ENCODE assay signal across 17 cellular contexts in the genomic region with DNA sequence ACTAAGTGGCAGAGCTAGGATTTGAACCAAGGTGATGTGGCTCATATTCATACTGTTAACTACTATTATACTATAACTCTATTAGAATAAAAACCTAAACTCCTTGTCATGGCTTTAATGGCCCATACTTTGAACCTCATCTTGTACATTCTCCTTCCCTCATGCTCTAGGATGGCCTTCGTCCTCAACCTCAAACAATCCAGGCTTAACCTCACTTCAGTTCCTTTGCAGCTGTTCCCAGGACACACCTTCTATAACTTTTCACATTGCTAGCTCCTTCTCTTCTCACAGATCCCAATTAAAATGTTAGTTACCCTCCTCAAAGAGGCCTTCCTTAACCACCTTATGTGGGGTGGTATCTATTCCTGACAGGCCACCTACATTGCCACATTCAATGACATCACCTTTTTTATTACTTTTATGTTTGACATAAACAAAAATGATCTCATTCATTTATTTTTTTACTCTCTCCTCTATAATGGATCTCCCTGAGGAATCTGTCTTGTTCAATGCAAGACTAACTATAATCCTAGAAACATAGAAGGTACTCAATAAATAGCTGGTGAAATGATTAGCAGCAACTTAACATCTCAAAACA. TPM values are rescaled to one million over a fixed set of nuclear protein-coding genes. Genes with fewer than 3 reads are reported as not detected.
DNase-seq lines count a peak whose midpoint lies in the region; ATAC-seq and TF ChIP-seq lines count a peak whose summit lies in the region.
"Had no signal": no experiment of that assay in that cellular context is flagged by ENCODE, and none has a peak within 500 bp of the region (broad histone marks: within the 10 kb centered on the region; RNA-seq: fewer than 3 reads in every experiment).

No MANE protein-coding gene starts in this region.

- H3K27ac ChIP-seq in caudate nucleus (ENCODE audit: low read depth, low read length): no peak overlapping the region

- no peak overlapping the region for H3K4me3 Mint-ChIP-seq in activated T-cell treated with anti-CD3 and anti-CD28 coated beads, Interleukin-2, amount 50 U/mL, for 72 hours
- H3K4me3 Mint-ChIP-seq in activated T-cell treated with anti-CD3 and anti-CD28 coated beads, Interleukin-2, amount 50 U/mL, for 24 hours: no peak overlapping the region
- H3K4me3 Mint-ChIP-seq in activated B cell treated with CpG ODN at 0.5 μM for 24 hours: no peak overlapping the region
- no peak overlapping the region for H3K4me3 Mint-ChIP-seq in naive thymus-derived CD8-positive, alpha-beta T cell
- H3K4me3 Mint-ChIP-seq: CD4-positive, alpha-beta T cell; H9 had no signal

- intact Hi-C loops in activated B cell treated with CpG ODN at 0.5 μM for 24 hours (cut with micrococcal nuclease): loop anchor here (5.0 kb wide), 2 partner anchors 243 to 1172 kb away; no protein-coding TSS in a partner anchor
- intact Hi-C loops in left colon (cut with DNase I, micrococcal nuclease): no loop called here

- peaks cover 11% of the 10 kb centered on the region for H3K36me3 ChIP-seq in BE2C

- H3K27ac Mint-ChIP-seq in activated T-cell treated with anti-CD3 and anti-CD28 coated beads, Interleukin-2, amount 50 U/mL, for 72 hours: peak overlapping the region; percentile 11
- no peak overlapping the region for H3K27ac Mint-ChIP-seq in activated T-cell treated with anti-CD3 and anti-CD28 coated beads, Interleukin-2, amount 50 U/mL, for 24 hours
- H3K27ac Mint-ChIP-seq in activated B cell treated with CpG ODN at 0.5 μM for 24 hours: peak overlapping the region; percentile 47
- peak overlapping the region in 6 of 10 donors; percentile 3 to 55 (median 24) for H3K27ac Mint-ChIP-seq in naive thymus-derived CD8-positive, alpha-beta T cell
- H3K27ac Mint-ChIP-seq: CD4-positive, alpha-beta T cell; H9 had no signal

- H3K4me1 Mint-ChIP-seq in activated T-cell treated with anti-CD3 and anti-CD28 coated beads, Interleukin-2, amount 50 U/mL, for 72 hours (ENCODE audit: low read depth): peaks cover 4% of the 10 kb centered on the region
- H3K4me1 Mint-ChIP-seq in activated T-cell treated with anti-CD3 and anti-CD28 coated beads, Interleukin-2, amount 50 U/mL, for 24 hours (ENCODE audit: low read depth): no peaks in the 10 kb centered on the region
- H3K4me1 Mint-ChIP-seq in activated B cell treated with CpG ODN at 0.5 μM for 24 hours: no peaks in the 10 kb centered on the region
- peaks cover 0 to 13% (median 4%) of the 10 kb centered on the region in 4 donors for H3K4me1 Mint-ChIP-seq in naive thymus-derived CD8-positive, alpha-beta T cell
- H3K4me1 Mint-ChIP-seq: H9 had no signal

- TF ChIP-seq CTCF in activated B cell treated with CpG ODN at 0.5 μM for 24 hours (IDR thresholded peaks at IDR 0.05): no peak
- no peak for TF ChIP-seq CTCF in BE2C (IDR thresholded peaks at IDR 0.05; ENCODE audit: low read depth, low read length)

- no peak overlapping the region for H3K4me3 ChIP-seq in BE2C (ENCODE audit: low read depth, low read length)

- no peak for DNase-seq in activated T-cell treated with anti-CD3 and anti-CD28 coated beads, Interleukin-2, amount 50 U/mL, for 72 hours
- DNase-seq in activated T-cell treated with anti-CD3 and anti-CD28 coated beads, Interleukin-2, amount 50 U/mL, for 24 hours: no peak
- no peak for DNase-seq in activated B cell treated with CpG ODN at 0.5 μM for 24 hours
- DNase-seq in left colon: no peak
- DNase-seq in naive thymus-derived CD8-positive, alpha-beta T cell: no peak
- no peak for DNase-seq in caudate nucleus (lab: John Stamatoyannopoulos, UW)
- DNase-seq in GF-D8 (lab: John Stamatoyannopoulos, UW): no peak
- no peak for DNase-seq in BE2C
- DNase-seq: ACHN; C1 segment of cervical spinal cord; Calu3; CD4-positive, alpha-beta T cell; DMS 273 treated with DMSO at 0.1 percent for 48 hours; DMS79 treated with DMSO at 0.1 percent for 48 hours; EL; GOT3; H9 had no signal

- H3K27me3 Mint-ChIP-seq in activated T-cell treated with anti-CD3 and anti-CD28 coated beads, Interleukin-2, amount 50 U/mL, for 72 hours (ENCODE audit: low read depth): no peaks in the 10 kb centered on the region
- no peaks in the 10 kb centered on the region for H3K27me3 Mint-ChIP-seq in activated T-cell treated with anti-CD3 and anti-CD28 coated beads, Interleukin-2, amount 50 U/mL, for 24 hours
- H3K27me3 Mint-ChIP-seq in activated B cell treated with CpG ODN at 0.5 μM for 24 hours: no peaks in the 10 kb centered on the region
- no peaks in the 10 kb centered on the region for H3K27me3 Mint-ChIP-seq in naive thymus-derived CD8-positive, alpha-beta T cell
- H3K27me3 Mint-ChIP-seq: CD4-positive, alpha-beta T cell had no signal

- ATAC-seq in activated T-cell treated with anti-CD3 and anti-CD28 coated beads, Interleukin-2, amount 50 U/mL, for 72 hours (replicated peaks in 1 of 2): no peak
- no peak for ATAC-seq in activated B cell treated with CpG ODN at 0.5 μM for 24 hours (ENCODE audit: low read depth)
- peak; percentile 84 for ATAC-seq in left colon
- ATAC-seq in naive thymus-derived CD8-positive, alpha-beta T cell: no peak

- H3K36me3 Mint-ChIP-seq in activated T-cell treated with anti-CD3 and anti-CD28 coated beads, Interleukin-2, amount 50 U/mL, for 72 hours (ENCODE audit: insufficient read depth in 2 of 2): peaks cover 4 to 17% of the 10 kb centered on the region in 2 donors
- peaks cover 72% of the 10 kb centered on the region for H3K36me3 Mint-ChIP-seq in activated T-cell treated with anti-CD3 and anti-CD28 coated beads, Interleukin-2, amount 50 U/mL, for 24 hours (ENCODE audit: low read depth)
- peaks cover 67% of the 10 kb centered on the region for H3K36me3 Mint-ChIP-seq in activated B cell treated with CpG ODN at 0.5 μM for 24 hours (ENCODE audit: low read depth)
- peaks cover 11 to 79% (median 29%) of the 10 kb centered on the region in 3 donors for H3K36me3 Mint-ChIP-seq in naive thymus-derived CD8-positive, alpha-beta T cell

- CTCF ChIA-PET in activated B cell treated with CpG ODN at 0.5 μM for 24 hours (lab: Charles Lee): interaction anchor here (1.7 to 4.6 kb wide), 2 partner anchors 10 to 852 kb away, joined by 3 to 26 read pairs; no protein-coding TSS in a partner anchor

- H3K4me1 ChIP-seq in BE2C: no peaks in the 10 kb centered on the region

- H3K9me3 ChIP-seq in BE2C: no peaks in the 10 kb centered on the region

- no peaks in the 10 kb centered on the region for H3K27me3 ChIP-seq in BE2C

- POLR2A ChIA-PET in activated B cell treated with CpG ODN at 0.5 μM for 24 hours (lab: Charles Lee): no interaction called here
- POLR2A ChIA-PET in naive thymus-derived CD8-positive, alpha-beta T cell (lab: Charles Lee): no interaction called here

- no peaks in the 10 kb centered on the region for H3K9me3 Mint-ChIP-seq in activated T-cell treated with anti-CD3 and anti-CD28 coated beads, Interleukin-2, amount 50 U/mL, for 72 hours
- H3K9me3 Mint-ChIP-seq in activated T-cell treated with anti-CD3 and anti-CD28 coated beads, Interleukin-2, amount 50 U/mL, for 24 hours: no peaks in the 10 kb centered on the region
- H3K9me3 Mint-ChIP-seq in activated B cell treated with CpG ODN at 0.5 μM for 24 hours: no peaks in the 10 kb centered on the region
- H3K9me3 Mint-ChIP-seq in naive thymus-derived CD8-positive, alpha-beta T cell: no peaks in the 10 kb centered on the region
- H3K9me3 Mint-ChIP-seq: CD4-positive, alpha-beta T cell; H9 had no signal

RNA-seq across cellular contexts. Expression of a gene that starts 53.7 kb away (rescaled TPM):
- 10 to 100 TPM; 56.2 to 60.1 TPM for total RNA-seq in activated T-cell treated with anti-CD3 and anti-CD28 coated beads, Interleukin-2, amount 50 U/mL, for 72 hours
- total RNA-seq in activated B cell treated with CpG ODN at 0.5 μM for 24 hours: 39.2 and 43.1 TPM in 2 replicates
- total RNA-seq in left colon: 1 to 10 TPM; 8.8 to 9.2 TPM
- 10 to 100 TPM; 68.1 to 70.6 TPM for total RNA-seq in naive thymus-derived CD8-positive, alpha-beta T cell
- polyA plus RNA-seq in naive thymus-derived CD8-positive, alpha-beta T cell: 10 to 100 TPM; 13.8 to 25.9 (median 22.7) TPM
- polyA plus RNA-seq in BE2C (2012; ENCODE audit: insufficient read depth, insufficient read length, low read depth): 12.8 TPM
